ENCODE assay signal across 16 cellular contexts in the genomic region with DNA sequence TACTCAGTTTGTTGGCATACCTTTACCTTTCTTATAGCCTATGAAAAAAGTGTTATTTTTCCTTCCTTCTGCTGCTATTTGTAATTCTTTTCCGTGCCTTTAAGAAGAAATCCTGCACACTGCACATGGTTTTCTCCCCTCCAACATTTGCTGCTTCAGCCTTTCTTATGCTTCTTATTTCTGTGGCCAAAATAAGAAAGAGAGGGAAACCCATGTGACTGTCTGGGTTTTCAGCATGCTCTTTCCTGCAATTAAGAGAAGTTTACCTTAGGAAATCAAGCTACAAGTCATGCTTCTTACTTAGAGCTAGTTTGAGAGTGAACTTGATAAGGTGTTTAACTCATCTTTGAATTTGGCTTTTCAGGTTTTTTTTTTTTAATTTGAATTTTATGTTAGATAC.
"Had no signal": no experiment of that assay in that cellular context is flagged by ENCODE, and none has a peak within 500 bp of the region (broad histone marks: within the 10 kb centered on the region; RNA-seq: fewer than 3 reads in every experiment).

No MANE protein-coding gene starts in this region.

- ATAC-seq: activated T-cell treated with anti-CD3 and anti-CD28 coated beads, Interleukin-2, amount 50 U/mL, for 72 hours; foreskin keratinocyte; stimulated activated naive B cell treated with anti-CD40 and anti-IgM and Interleukin-4, amounts not matched to agents 10 μg/mL and 1 μg/mL and 100 μg/mL, for 72 hours; WTC11 had no signal

- H3K27ac ChIP-seq: foreskin keratinocyte, neural progenitor cell, ovary, tibial nerve had no signal

- H3K27me3 ChIP-seq: foreskin keratinocyte, neural progenitor cell, ovary, tibial nerve had no signal

- H3K36me3 ChIP-seq: neural progenitor cell, ovary, tibial nerve had no signal

- H3K9me3 ChIP-seq: ovary, tibial nerve had no signal

- DNase-seq: activated CD4-positive, alpha-beta T cell treated with anti-CD3 and anti-CD28 coated beads for 4 hours; activated CD8-positive, alpha-beta memory T cell treated with anti-CD3 and anti-CD28 coated beads, Interleukin-2, amount 50 U/mL, for 48 hours; activated gamma-delta T cell treated with Interleukin-2 at 50 U/mL for 16 hours; activated naive CD8-positive, alpha-beta T cell treated with anti-CD3 and anti-CD28 coated beads for 36 hours; activated T-cell treated with anti-CD3 and anti-CD28 coated beads, Interleukin-2, amount 50 U/mL, for 72 hours; central memory CD4-positive, alpha-beta T cell; effector memory CD4-positive, alpha-beta T cell; foreskin keratinocyte; ovary; retina; stimulated activated CD4-positive, alpha-beta T cell treated with anti-CD3 and anti-CD28 coated beads, Interleukin-2, amount 100 ng/mL, for 48 hours; stimulated activated naive B cell treated with anti-CD40 and anti-IgM and Interleukin-4, amounts not matched to agents 10 μg/mL and 1 μg/mL and 100 μg/mL, for 72 hours; T-helper 2 cell had no signal

- H3K4me3 ChIP-seq: neural progenitor cell, ovary, tibial nerve had no signal
